ENCODE assay signal across 15 cellular contexts in the genomic region with DNA sequence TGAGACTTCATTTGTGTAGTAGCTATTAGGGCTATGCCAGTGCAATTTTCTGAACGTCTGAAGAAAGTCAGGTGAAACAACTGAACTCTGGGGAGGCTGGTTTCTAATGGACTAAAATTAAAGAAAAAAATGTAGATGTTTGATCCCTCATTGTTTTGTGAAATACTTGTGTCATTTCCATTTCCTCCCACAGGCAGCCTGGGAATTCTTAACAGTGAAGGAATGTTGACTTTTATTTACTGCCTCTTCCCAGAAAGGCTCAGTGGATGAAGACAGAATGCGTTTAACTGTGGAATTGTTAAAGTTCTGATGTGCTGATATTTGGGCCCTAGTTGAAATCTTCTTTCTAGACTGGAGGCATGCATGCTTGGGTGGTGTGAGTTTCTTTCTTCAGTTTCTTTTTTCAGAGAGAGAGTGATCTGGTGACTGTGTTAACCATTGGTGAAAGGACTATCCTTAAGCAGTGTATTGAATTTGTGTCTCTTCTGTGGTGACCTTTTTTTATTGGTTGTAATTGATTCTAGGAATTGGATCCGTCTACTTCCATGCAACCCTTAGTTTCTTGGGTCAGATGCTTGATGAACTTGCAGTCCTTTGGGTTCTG. TPM values are rescaled to one million over a fixed set of nuclear protein-coding genes. Genes with fewer than 3 reads are reported as not detected.
DNase-seq lines count a peak whose midpoint lies in the region; ATAC-seq, FAIRE-seq and TF ChIP-seq lines count a peak whose summit lies in the region.
"Had no signal": no experiment of that assay in that cellular context is flagged by ENCODE, and none has a peak within 500 bp of the region (broad histone marks: within the 10 kb centered on the region; RNA-seq: fewer than 3 reads in every experiment).

No MANE protein-coding gene starts in this region.

- H3K9me3 ChIP-seq in liver (ENCODE audit: control insufficient read depth in 4 of 4, low read length in 3 of 4) (no peaks in the 10 kb centered on the region), HepG2 (ENCODE audit: low read length) (no peaks in the 10 kb centered on the region), astrocyte (ENCODE audit: insufficient read depth, low read depth, low read length) (no peaks in the 10 kb centered on the region)
- H3K9me3 ChIP-seq: adrenal gland had no signal

- H3K4me2 ChIP-seq in HepG2 (ENCODE audit: low read depth, low read length), result no peak overlapping the region
- H3K4me2 ChIP-seq in astrocyte (ENCODE audit: low read length), result no peak overlapping the region

- TF ChIP-seq RAD21 in liver (IDR thresholded peaks at IDR 0.05) (no peak), HepG2 (CRISPR knock-in tag; IDR thresholded peaks at IDR 0.05) (no peak)

- H3K9ac ChIP-seq in liver (ENCODE audit: low read depth in 1 of 2, low read length in 2 of 2), result no peak overlapping the region
- no peak overlapping the region for H3K9ac ChIP-seq in HepG2 (ENCODE audit: insufficient read depth, low read depth, low read length)
- H3K9ac ChIP-seq in astrocyte (ENCODE audit: low read length), result no peak overlapping the region

- H3K36me3 ChIP-seq in liver (ENCODE audit: control insufficient read depth in 4 of 4, insufficient read depth in 3 of 4, low read depth in 1 of 4, low read length in 3 of 4) (peaks cover 0 to 3% (median 0%) of the 10 kb centered on the region in 4 donors), HepG2 (replicated peaks in 1 of 2; ENCODE audit: control insufficient read depth in 1 of 2, insufficient read depth in 2 of 2, low read length in 2 of 2) (no peaks in the 10 kb centered on the region), astrocyte (ENCODE audit: insufficient read depth, low read length) (no peaks in the 10 kb centered on the region)
- H3K36me3 ChIP-seq: adrenal gland had no signal

- no peak overlapping the region for H3K27ac Mint-ChIP-seq in astrocyte (ENCODE audit: unreplicated experiment)

- H3K27me3 ChIP-seq in liver (ENCODE audit: control insufficient read depth in 4 of 4, insufficient read depth in 4 of 4, low read length in 3 of 4), result no peaks in the 10 kb centered on the region
- H3K27me3 ChIP-seq in HepG2 (ENCODE audit: control insufficient read depth in 1 of 2, insufficient read depth in 2 of 2, low read length in 2 of 2), result no peaks in the 10 kb centered on the region
- H3K27me3 ChIP-seq in astrocyte (ENCODE audit: insufficient read depth, low read length), result no peaks in the 10 kb centered on the region
- H3K27me3 ChIP-seq: adrenal gland had no signal

- POLR2A ChIA-PET in HepG2 (lab: Yijun Ruan, JAX), result no interaction called here

- TF ChIP-seq CTCF in liver (IDR thresholded peaks at IDR 0.05; ENCODE audit: low read depth, low read length, missing input control) (no peak), HepG2 (CRISPR knock-in tag; IDR thresholded peaks at IDR 0.05) (no peak), astrocyte (IDR thresholded peaks at IDR 0.05; ENCODE audit: insufficient read depth, low read depth, low read length) (no peak)

- H3K27ac ChIP-seq in liver (ENCODE audit: low read depth in 1 of 2, low read length in 2 of 2), result no peak overlapping the region
- H3K27ac ChIP-seq in HepG2 (ENCODE audit: extremely low read length, insufficient read depth, low read length), result no peak overlapping the region
- no peak overlapping the region for H3K27ac ChIP-seq in astrocyte (ENCODE audit: low read depth, low read length)
- H3K27ac ChIP-seq: SK-N-MC had no signal

- H3K9me3 Mint-ChIP-seq in astrocyte (ENCODE audit: unreplicated experiment), result no peaks in the 10 kb centered on the region

- H3K4me1 ChIP-seq in liver (ENCODE audit: control insufficient read depth in 4 of 4, insufficient read depth in 4 of 4, low read length in 3 of 4) (no peaks in the 10 kb centered on the region), HepG2 (ENCODE audit: insufficient read depth, low read length) (no peaks in the 10 kb centered on the region), astrocyte (ENCODE audit: insufficient read depth, low read length) (no peaks in the 10 kb centered on the region)
- H3K4me1 ChIP-seq: adrenal gland had no signal

- no peak overlapping the region for H3K4me3 ChIP-seq in liver (ENCODE audit: low read depth in 1 of 3, low read length in 3 of 3)
- no peak overlapping the region for H3K4me3 ChIP-seq in HepG2 (replicated peaks in 1 of 3; ENCODE audit: insufficient read depth in 1 of 3, low read depth in 2 of 3, low read length in 3 of 3)
- no peak overlapping the region for H3K4me3 ChIP-seq in astrocyte (ENCODE audit: insufficient read depth, low read depth, low read length)
- H3K4me3 ChIP-seq: adrenal gland, SK-N-MC had no signal

- 62% methylated on average over 3 of the region's 3 CpGs for WGBS in liver
- 74% methylated on average over 3 of the region's 3 CpGs for WGBS in HepG2 (ENCODE audit: low lambda C conversion rate)

- no peaks in the 10 kb centered on the region for H3K27me3 Mint-ChIP-seq in astrocyte (ENCODE audit: low read depth, unreplicated experiment)

- no peak overlapping the region for H2AFZ ChIP-seq in HepG2 (ENCODE audit: low read length)
- H2AFZ ChIP-seq in astrocyte (ENCODE audit: low read depth, low read length), result no peak overlapping the region

- no peak for DNase-seq in HepG2 (ENCODE audit: low spot score)
- DNase-seq in astrocyte (ENCODE audit: low read depth), result peak; percentile 34
- DNase-seq in NCI-H526 treated with DMSO at 0.1 percent for 48 hours (lab: John Stamatoyannopoulos, UW), result no peak
- DNase-seq in NOMO-1 (lab: John Stamatoyannopoulos, UW; ENCODE audit: unreplicated experiment in 2 of 2), result no peak
- DNase-seq: activated CD4-positive, alpha-beta T cell treated with anti-CD3 and anti-CD28 coated beads, Interleukin-2, amount 50 U/mL, for 1 hour; adrenal gland; effector memory CD4-positive, alpha-beta T cell; KBM-7; NCI-H226; stimulated activated CD4-positive, alpha-beta T cell treated with anti-CD3 and anti-CD28 coated beads, Interleukin-4, amount 100 ng/mL, for 4 hours had no signal

- peaks cover 2% of the 10 kb centered on the region for H3K36me3 Mint-ChIP-seq in astrocyte (ENCODE audit: low read depth, unreplicated experiment)

- no peaks in the 10 kb centered on the region for H3K79me2 ChIP-seq in HepG2 (ENCODE audit: insufficient read depth, low read length)
- H3K79me2 ChIP-seq in astrocyte (ENCODE audit: insufficient read depth, low read length), result no peaks in the 10 kb centered on the region

- TF ChIP-seq EP300 in HepG2 (IDR thresholded peaks at IDR 0.05; ENCODE audit: low read depth in 2 of 2, low read length in 2 of 2), result no peak
- no peak for TF ChIP-seq EP300 in HepG2 (CRISPR knock-in tag; IDR thresholded peaks at IDR 0.05; ENCODE audit: borderline replicate concordance)

- no peak overlapping the region for H3K4me3 Mint-ChIP-seq in astrocyte (ENCODE audit: unreplicated experiment)

- ATAC-seq in HepG2 (no peak), HG02938 (IDR thresholded peaks at IDR 0.05; ENCODE audit: unreplicated experiment) (peak; percentile 91), HG03139 (IDR thresholded peaks at IDR 0.05; ENCODE audit: unreplicated experiment) (no peak), HG03571 (IDR thresholded peaks at IDR 0.05; ENCODE audit: unreplicated experiment) (no peak)

- CTCF ChIA-PET in HepG2 (lab: Yijun Ruan, JAX; ENCODE audit: low intra/inter-chr PET ratio, low total read pairs), result no interaction called here

- peaks cover 9% of the 10 kb centered on the region for H3K4me1 Mint-ChIP-seq in astrocyte (ENCODE audit: low read depth, unreplicated experiment)

- no peaks in the 10 kb centered on the region for H4K20me1 ChIP-seq in HepG2 (ENCODE audit: insufficient read depth, low read length)
- H4K20me1 ChIP-seq in astrocyte (ENCODE audit: insufficient read depth, low read length), result no peaks in the 10 kb centered on the region

- no peak for TF ChIP-seq POLR2A in HepG2 (IDR thresholded peaks at IDR 0.05; ENCODE audit: insufficient read depth in 1 of 2, low read depth in 2 of 2, low read length in 2 of 2)

- FAIRE-seq in HepG2 (lab: Jason Lieb, UNC), result no peak
- FAIRE-seq in astrocyte (lab: Jason Lieb, UNC), result no peak

- in situ Hi-C loops in HepG2 (cut with HindIII; ENCODE audit: extremely low pct_ligation_motif_present, low pct_unique_long_range_greater_than_20kb), result no loop called here

- no TSS peak for BruUV-seq in HepG2 (replicated peaks; lab: Mats Ljungman, UMichigan)

- intact Hi-C loops in HepG2 (cut with micrococcal nuclease; ENCODE audit: unreplicated experiment), result no loop called here

RNA-seq across cellular contexts. Expression of gene ACER2, which starts 15.5 kb away (rescaled TPM):
- 1 to 10 TPM; 2.0 to 4.0 TPM for total RNA-seq in liver
- polyA plus RNA-seq in liver, result 1 to 10 TPM in 1 of 2 donors, under 1 TPM in 1; 0.47 to 1.8 TPM
- 2.1 and 3.4 TPM in 2 replicates for total RNA-seq in HepG2 (2016; rRNA removed; fragmentation: Illumina TruSeq; extraction: Trizol)
- total RNA-seq in HepG2 (2016; cell fraction: cytosol; rRNA removed; fragmentation: Illumina TruSeq; extraction: Trizol; ENCODE audit: low read depth), result 1.2 and 1.5 TPM in 2 replicates
- 1.9 and 2.6 TPM in 2 replicates for total RNA-seq in HepG2 (2016; cell fraction: insoluble cytoplasmic fraction; rRNA removed; fragmentation: Illumina TruSeq; extraction: Trizol)
- total RNA-seq in HepG2 (2016; cell fraction: membrane; rRNA removed; fragmentation: Illumina TruSeq; extraction: Trizol), result 0.93 and 1.0 TPM in 2 replicates
- 3.6 and 3.9 TPM in 2 replicates for total RNA-seq in HepG2 (2016; cell fraction: nucleus; rRNA removed; fragmentation: Illumina TruSeq; extraction: Trizol)
- 1.9 and 2.6 TPM in 2 replicates for polyA plus RNA-seq in HepG2 (2011; rRNA removed)
- polyA plus RNA-seq in HepG2 (2011; cell fraction: cytosol; rRNA removed), result 1.6 and 2.5 TPM in 2 replicates
- 1.7 and 2.5 TPM in 2 replicates for polyA plus RNA-seq in HepG2 (2011; cell fraction: nucleus; rRNA removed)
- polyA plus RNA-seq in HepG2 (2012), result 0.88 and 0.91 TPM in 2 replicates
- 0.09 and 0.10 TPM in 2 replicates for polyA plus RNA-seq in HepG2 (2016; cell fraction: cytosol; fragmentation: Illumina TruSeq; extraction: Trizol; ENCODE audit: low read depth)
- 0.88 and 1.1 TPM in 2 replicates for polyA plus RNA-seq in HepG2 (2016; cell fraction: insoluble cytoplasmic fraction; fragmentation: Illumina TruSeq; extraction: Trizol; ENCODE audit: low read depth)
- polyA plus RNA-seq in HepG2 (2016; cell fraction: membrane; fragmentation: Illumina TruSeq; extraction: Trizol; ENCODE audit: low read depth), result 0.19 and 0.26 TPM in 2 replicates
- polyA plus RNA-seq in HepG2 (2016; cell fraction: nucleus; fragmentation: Illumina TruSeq; extraction: Trizol; ENCODE audit: insufficient read depth, low read depth), result 4.1 and 4.3 TPM in 2 replicates
- 10.2 and 11.3 TPM in 2 replicates for polyA minus RNA-seq in HepG2 (2011; rRNA and poly(A)+ RNA removed; ENCODE audit: low replicate concordance)
- polyA minus RNA-seq in HepG2 (2011; cell fraction: cytosol; rRNA and poly(A)+ RNA removed), result 3.8 and 6.3 TPM in 2 replicates
- 2.7 and 4.1 TPM in 2 replicates for polyA minus RNA-seq in HepG2 (2011; cell fraction: nucleus; rRNA and poly(A)+ RNA removed)
- 6.0 and 7.4 TPM in 2 replicates for total RNA-seq in astrocyte

RNA-seq across cellular contexts. Expression of gene RPS6, which starts 44.2 kb away (rescaled TPM):
- total RNA-seq in liver (1,000 to 10,000 TPM in 1 of 2 donors, 100 to 1,000 TPM in 1; 336 to 1,448 TPM), HepG2 (2016; rRNA removed; fragmentation: Illumina TruSeq; extraction: Trizol) (2,504 and 3,005 TPM in 2 replicates), astrocyte (1,222 and 1,430 TPM in 2 replicates)
- polyA plus RNA-seq in liver (100 to 1,000 TPM; 416 to 622 TPM), HepG2 (2011; rRNA removed) (1,805 and 2,147 TPM in 2 replicates)
- 2,617 and 3,060 TPM in 2 replicates for total RNA-seq in HepG2 (2016; cell fraction: cytosol; rRNA removed; fragmentation: Illumina TruSeq; extraction: Trizol; ENCODE audit: low read depth)
- total RNA-seq in HepG2 (2016; cell fraction: insoluble cytoplasmic fraction; rRNA removed; fragmentation: Illumina TruSeq; extraction: Trizol), result 2,526 and 2,975 TPM in 2 replicates
- 5,829 and 6,358 TPM in 2 replicates for total RNA-seq in HepG2 (2016; cell fraction: membrane; rRNA removed; fragmentation: Illumina TruSeq; extraction: Trizol)
- 865 and 963 TPM in 2 replicates for total RNA-seq in HepG2 (2016; cell fraction: nucleus; rRNA removed; fragmentation: Illumina TruSeq; extraction: Trizol)
- 2,011 and 2,382 TPM in 2 replicates for polyA plus RNA-seq in HepG2 (2011; cell fraction: cytosol; rRNA removed)
- polyA plus RNA-seq in HepG2 (2011; cell fraction: nucleus; rRNA removed), result 502 and 683 TPM in 2 replicates
- 2,803 and 2,840 TPM in 2 replicates for polyA plus RNA-seq in HepG2 (2012)
- polyA plus RNA-seq in HepG2 (2016; cell fraction: cytosol; fragmentation: Illumina TruSeq; extraction: Trizol; ENCODE audit: low read depth), result 4,656 and 4,989 TPM in 2 replicates
- polyA plus RNA-seq in HepG2 (2016; cell fraction: insoluble cytoplasmic fraction; fragmentation: Illumina TruSeq; extraction: Trizol; ENCODE audit: low read depth), result 3,168 and 3,240 TPM in 2 replicates
- 6,462 and 6,516 TPM in 2 replicates for polyA plus RNA-seq in HepG2 (2016; cell fraction: membrane; fragmentation: Illumina TruSeq; extraction: Trizol; ENCODE audit: low read depth)
- polyA plus RNA-seq in HepG2 (2016; cell fraction: nucleus; fragmentation: Illumina TruSeq; extraction: Trizol; ENCODE audit: insufficient read depth, low read depth), result 1,671 and 1,768 TPM in 2 replicates
- polyA minus RNA-seq in HepG2 (2011; rRNA and poly(A)+ RNA removed; ENCODE audit: low replicate concordance), result 342 and 505 TPM in 2 replicates
- polyA minus RNA-seq in HepG2 (2011; cell fraction: cytosol; rRNA and poly(A)+ RNA removed), result 433 and 504 TPM in 2 replicates
- 367 and 504 TPM in 2 replicates for polyA minus RNA-seq in HepG2 (2011; cell fraction: nucleus; rRNA and poly(A)+ RNA removed)
